Comparison of ENCODE assay signal across 10 cellular contexts in the genomic region with DNA sequence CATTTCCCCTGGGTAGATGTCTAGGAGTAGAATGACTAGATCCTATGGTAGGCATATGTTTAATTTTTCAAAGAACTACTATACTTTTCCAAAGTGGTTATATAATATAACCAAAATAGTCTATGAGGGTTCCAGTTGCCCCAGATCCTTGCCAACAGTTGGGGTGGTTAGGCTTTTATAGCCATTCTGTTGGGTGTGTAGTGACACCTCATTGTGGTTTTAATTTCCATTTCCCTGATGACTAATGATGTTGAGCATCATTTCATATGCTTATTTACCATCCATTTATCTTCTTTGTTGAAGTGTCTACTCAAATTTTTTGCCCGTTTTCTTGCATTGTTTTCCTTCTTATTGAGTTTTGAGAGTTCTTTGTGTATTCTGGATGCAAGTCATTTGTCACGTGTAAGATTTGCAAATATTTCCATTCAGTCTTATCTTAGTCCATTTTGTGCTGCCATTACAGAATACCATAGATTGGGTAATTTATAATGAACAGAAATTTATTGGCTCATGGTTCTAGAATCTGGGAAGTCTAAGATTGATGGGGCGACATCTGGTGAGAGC. TPM values are rescaled to one million over a fixed set of nuclear protein-coding genes. Genes with fewer than 3 reads are reported as not detected.
DNase-seq lines count a peak whose midpoint lies in the region; ATAC-seq, FAIRE-seq and TF ChIP-seq lines count a peak whose summit lies in the region.
"Had no signal": no experiment of that assay in that cellular context is flagged by ENCODE, and none has a peak within 500 bp of the region (broad histone marks: within the 10 kb centered on the region; RNA-seq: fewer than 3 reads in every experiment).

No MANE protein-coding gene starts in this region.

- peak in 1 of 2 donors; percentile 55 for ATAC-seq in activated naive CD4-positive, alpha-beta T cell treated with anti-CD3 and anti-CD28 coated beads, Interleukin-2, amount 50 U/mL, for 72 hours

- intact Hi-C loops in posterior vena cava (cut with DNase I), result no loop called here

- peaks cover 78% of the 10 kb centered on the region for H3K79me2 ChIP-seq in OCI-LY1 (ENCODE audit: insufficient read depth, low read length)

- H3K36me3 ChIP-seq in OCI-LY1 (ENCODE audit: insufficient read depth, low read length), result no peaks in the 10 kb centered on the region

- peak overlapping the region; percentile 72 to 89 for H3K27ac Mint-ChIP-seq in activated naive CD4-positive, alpha-beta T cell treated with anti-CD3 and anti-CD28 coated beads, Interleukin-2, amount 50 U/mL, for 72 hours
- H3K27ac Mint-ChIP-seq: mesothelial cell of epicardium had no signal

- no peak overlapping the region for H2AFZ ChIP-seq in OCI-LY1 (ENCODE audit: low read length)

- H3K9me3 ChIP-seq in OCI-LY1 (ENCODE audit: low read length), result no peaks in the 10 kb centered on the region
- H3K9me3 ChIP-seq: SJSA1 had no signal

- no peaks in the 10 kb centered on the region for H3F3A ChIP-seq in OCI-LY1 (ENCODE audit: insufficient read depth, low read length)

- peak; percentile 32 for DNase-seq in stimulated activated CD4-positive, alpha-beta T cell treated with anti-CD3 and anti-CD28 coated beads, Interleukin-2, amount 100 ng/mL, for 4 hours (ENCODE audit: low read depth)
- DNase-seq in stimulated activated CD4-positive, alpha-beta T cell treated with anti-CD3 and anti-CD28 coated beads, Interleukin-1b, Interleukin-23, amount 100 ng/mL, for 48 hours, result no peak
- no peak for DNase-seq in activated naive CD4-positive, alpha-beta T cell treated with anti-CD3 and anti-CD28 coated beads, Interleukin-2, amount 50 U/mL, for 72 hours (ENCODE audit: low spot score in 2 of 2)
- DNase-seq in stimulated activated CD8-positive, alpha-beta memory T cell treated with anti-CD3 and anti-CD28 coated beads, Interleukin-7, amount 100 ng/mL, for 4 hours (ENCODE audit: low read depth in 2 of 2), result peak; percentile 26 to 27
- DNase-seq in SW 1271 (lab: John Stamatoyannopoulos, UW) (no peak), posterior vena cava (ENCODE audit: low spot score) (no peak), frontal cortex (ENCODE audit: low spot score in 2 of 2) (no peak)

- peaks cover 5 to 10% of the 10 kb centered on the region in 2 donors for H3K36me3 Mint-ChIP-seq in activated naive CD4-positive, alpha-beta T cell treated with anti-CD3 and anti-CD28 coated beads, Interleukin-2, amount 50 U/mL, for 72 hours
- H3K36me3 Mint-ChIP-seq: mesothelial cell of epicardium had no signal

- H3K9me2 ChIP-seq in OCI-LY1 (ENCODE audit: low read depth, low read length), result no peaks in the 10 kb centered on the region

- no peak overlapping the region for H3K4me3 ChIP-seq in OCI-LY1 (ENCODE audit: low read depth, low read length, poor library complexity, severe bottlenecking)
- H3K4me3 ChIP-seq: SJSA1 had no signal

- H4K20me1 ChIP-seq in OCI-LY1 (ENCODE audit: insufficient read depth, low read length), result no peaks in the 10 kb centered on the region

- H3K27me3 ChIP-seq in OCI-LY1 (ENCODE audit: insufficient read depth, low read length), result no peaks in the 10 kb centered on the region
- H3K27me3 ChIP-seq: SJSA1 had no signal

- peak overlapping the region; percentile 11 for H3K27ac ChIP-seq in OCI-LY1 (ENCODE audit: low read depth, low read length, poor library complexity, severe bottlenecking)
- H3K27ac ChIP-seq: SJSA1 had no signal

- TF ChIP-seq CTCF in OCI-LY1 (IDR thresholded peaks at IDR 0.05; ENCODE audit: low read length), result no peak

- H3K4me1 ChIP-seq in OCI-LY1 (ENCODE audit: insufficient read depth, low read length, severe bottlenecking), result peaks cover 76% of the 10 kb centered on the region

- no peak overlapping the region for H3K9ac ChIP-seq in OCI-LY1 (ENCODE audit: low read length)

- no peaks in the 10 kb centered on the region for H3K9me3 Mint-ChIP-seq in activated naive CD4-positive, alpha-beta T cell treated with anti-CD3 and anti-CD28 coated beads, Interleukin-2, amount 50 U/mL, for 72 hours
- H3K9me3 Mint-ChIP-seq: mesothelial cell of epicardium had no signal

- H3K4me2 ChIP-seq in OCI-LY1 (ENCODE audit: low read length), result peak overlapping the region; percentile 0; the same call in 1 of the 2 replicates

- FAIRE-seq in frontal cortex (lab: Jason Lieb, UNC), result no peak

RNA-seq across cellular contexts. Expression of a gene that starts 4.7 kb away (rescaled TPM):
- total RNA-seq in activated naive CD4-positive, alpha-beta T cell treated with anti-CD3 and anti-CD28 coated beads, Interleukin-2, amount 50 U/mL, for 72 hours, result 10 to 100 TPM; 39.4 to 41.0 TPM
- total RNA-seq in posterior vena cava, result 10 to 100 TPM; 63.4 to 83.9 TPM
- total RNA-seq in frontal cortex, result 109 TPM

Comparison
In these comparisons a context has a peak if more than half of its experiments do, and no peak if none do; other contexts are left out.
1. DNase-seq: peak in stimulated activated CD4-positive, alpha-beta T cell treated with anti-CD3 and anti-CD28 coated beads, Interleukin-2, amount 100 ng/mL, for 4 hours (single experiment) and stimulated activated CD8-positive, alpha-beta memory T cell treated with anti-CD3 and anti-CD28 coated beads, Interleukin-7, amount 100 ng/mL, for 4 hours (2 of 2); none in stimulated activated CD4-positive, alpha-beta T cell treated with anti-CD3 and anti-CD28 coated beads, Interleukin-1b, Interleukin-23, amount 100 ng/mL, for 48 hours (single experiment), activated naive CD4-positive, alpha-beta T cell treated with anti-CD3 and anti-CD28 coated beads, Interleukin-2, amount 50 U/mL, for 72 hours (0 of 2), SW 1271 (0 of 2), posterior vena cava (single experiment) and frontal cortex (0 of 2).